Comparison of ENCODE assay signal across 1 cellular context in genomic region chr6:53795702-53796450, GRCh38.
TF ChIP-seq lines count a peak whose summit lies in the region.

No MANE protein-coding gene starts in this region.

TF ChIP-seq in HepG2, 621 proteins besides CTCF, POLR2A, EP300 and RAD21 (continued from another document and continues in another):
- TF ChIP-seq CREB3 (CRISPR knock-in tag; IDR thresholded peaks at IDR 0.05): 0 out of 2 replicates have a peak, but pooled peaks have one; percentile 50
- peak; percentile 71; the same call in 1 of the 2 replicates for TF ChIP-seq ZNF768 (CRISPR knock-in tag; IDR thresholded peaks at IDR 0.05)
- peak; percentile 92; the same call in 1 of the 2 replicates for TF ChIP-seq ZNF337 (CRISPR knock-in tag; IDR thresholded peaks at IDR 0.05; ENCODE audit: borderline replicate concordance, low read depth)
- TF ChIP-seq TCF7L2 (IDR thresholded peaks at IDR 0.05; ENCODE audit: low read depth, low read length): no peak
- 0 out of 2 replicates have a peak, but pooled peaks have one; percentile 46 for TF ChIP-seq TEF (CRISPR knock-in tag; IDR thresholded peaks at IDR 0.05)
- no peak for TF ChIP-seq PREB (CRISPR knock-in tag; IDR thresholded peaks at IDR 0.05)
- TF ChIP-seq GMEB1 (CRISPR knock-in tag; IDR thresholded peaks at IDR 0.05; ENCODE audit: borderline replicate concordance): peak; percentile 45; the same call in 1 of the 2 replicates
- TF ChIP-seq CCDC6 (CRISPR knock-in tag; IDR thresholded peaks at IDR 0.05): no peak
- TF ChIP-seq MEIS2 (CRISPR knock-in tag; IDR thresholded peaks at IDR 0.05): peak; percentile 50
- TF ChIP-seq SRY (CRISPR knock-in tag; IDR thresholded peaks at IDR 0.05): no peak
- TF ChIP-seq TAF15 (IDR thresholded peaks at IDR 0.05; ENCODE audit: low read depth, low read length, poor library complexity, severe bottlenecking): peak; percentile 62
- TF ChIP-seq ZNF724P (CRISPR knock-in tag; IDR thresholded peaks at IDR 0.05; ENCODE audit: borderline replicate concordance): peak; percentile 59; the same call in 1 of the 2 replicates
- peak; percentile 54; the same call in 1 of the 2 replicates for TF ChIP-seq SIN3A (IDR thresholded peaks at IDR 0.05; ENCODE audit: borderline replicate concordance, low read depth, low read length)
- TF ChIP-seq TAF1 (CRISPR knock-in tag; IDR thresholded peaks at IDR 0.05): peak; percentile 13; the same call in 1 of the 2 replicates
- no peak for TF ChIP-seq HDAC6 (IDR thresholded peaks at IDR 0.05; ENCODE audit: low read depth, low read length)
- peak; percentile 39 for TF ChIP-seq CAMTA2 (CRISPR knock-in tag; IDR thresholded peaks at IDR 0.05; ENCODE audit: borderline replicate concordance)
- peak; percentile 9; the same call in 1 of the 2 replicates for TF ChIP-seq TFDP1 (CRISPR knock-in tag; IDR thresholded peaks at IDR 0.05; ENCODE audit: borderline replicate concordance)
- peak; percentile 29; the same call in 1 of the 2 replicates for TF ChIP-seq ZBTB7B (CRISPR knock-in tag; IDR thresholded peaks at IDR 0.05)
- 0 out of 2 replicates have a peak, but pooled peaks have one; percentile 50 for TF ChIP-seq FOXC1 (CRISPR knock-in tag; IDR thresholded peaks at IDR 0.05; ENCODE audit: borderline replicate concordance)
- peak; percentile 40; the same call in 1 of the 2 replicates for TF ChIP-seq ZNF362 (CRISPR knock-in tag; IDR thresholded peaks at IDR 0.05; ENCODE audit: borderline replicate concordance)
- no peak for TF ChIP-seq ARID5B (CRISPR knock-in tag; IDR thresholded peaks at IDR 0.05)
- TF ChIP-seq BCL6 (CRISPR knock-in tag; IDR thresholded peaks at IDR 0.05): 0 out of 2 replicates have a peak, but pooled peaks have one; percentile 10
- TF ChIP-seq ZNF124 (CRISPR knock-in tag; IDR thresholded peaks at IDR 0.05): 0 out of 2 replicates have a peak, but pooled peaks have one; percentile 26
- TF ChIP-seq HNRNPL (IDR thresholded peaks at IDR 0.05; ENCODE audit: low read depth, low read length): peak; percentile 55; the same call in 1 of the 2 replicates
- no peak for TF ChIP-seq SCMH1 (CRISPR knock-in tag; IDR thresholded peaks at IDR 0.05; ENCODE audit: borderline replicate concordance)
- TF ChIP-seq HMGXB4 (CRISPR knock-in tag; IDR thresholded peaks at IDR 0.05; ENCODE audit: borderline replicate concordance in 1 of 2, low read depth in 1 of 2): peak; percentile 31 to 80; a peak in 3 of 4 replicates
- peak; percentile 24; the same call in 1 of the 2 replicates for TF ChIP-seq ZNF317 (CRISPR knock-in tag; IDR thresholded peaks at IDR 0.05)
- no peak for TF ChIP-seq ZFP82 (CRISPR knock-in tag; IDR thresholded peaks at IDR 0.05; ENCODE audit: borderline replicate concordance)
- peak; percentile 34; the same call in 1 of the 2 replicates for TF ChIP-seq DRAP1 (CRISPR knock-in tag; IDR thresholded peaks at IDR 0.05)
- no peak for TF ChIP-seq FOXK1 (CRISPR knock-in tag; IDR thresholded peaks at IDR 0.05; ENCODE audit: borderline replicate concordance, low read depth)
- no peak for TF ChIP-seq ZBTB14 (CRISPR knock-in tag; IDR thresholded peaks at IDR 0.05)
- TF ChIP-seq SNAPC2 (CRISPR knock-in tag; IDR thresholded peaks at IDR 0.05): 0 out of 2 replicates have a peak, but pooled peaks have one; percentile 85
- TF ChIP-seq SYNCRIP (IDR thresholded peaks at IDR 0.05; ENCODE audit: insufficient read depth, low read depth, low read length): no peak
- peak; percentile 14; the same call in 1 of the 2 replicates for TF ChIP-seq DR1 (CRISPR knock-in tag; IDR thresholded peaks at IDR 0.05)
- 0 out of 2 replicates have a peak, but pooled peaks have one; percentile 11 for TF ChIP-seq MIER2 (CRISPR knock-in tag; IDR thresholded peaks at IDR 0.05)
- TF ChIP-seq CEBPB (IDR thresholded peaks at IDR 0.05; ENCODE audit: borderline replicate concordance, low read depth, low read length): no peak
- no peak for TF ChIP-seq HMG20B (CRISPR knock-in tag; conservative IDR thresholded peaks at IDR 0.05)
- peak; percentile 37; the same call in 1 of the 2 replicates for TF ChIP-seq ZFP91 (CRISPR knock-in tag; IDR thresholded peaks at IDR 0.05; ENCODE audit: borderline replicate concordance)
- peak; percentile 70; the same call in 1 of the 2 replicates for TF ChIP-seq ZFYVE20 (CRISPR knock-in tag; IDR thresholded peaks at IDR 0.05; ENCODE audit: borderline replicate concordance, low read depth)
- TF ChIP-seq ZNF24 (IDR thresholded peaks at IDR 0.05): no peak
